ENCODE assay signal across 11 cellular contexts in genomic region chr9:37146372-37146771, GRCh38. TPM values are rescaled to one million over a fixed set of nuclear protein-coding genes. Genes with fewer than 3 reads are reported as not detected.
DNase-seq lines count a peak whose midpoint lies in the region; ATAC-seq, FAIRE-seq and TF ChIP-seq lines count a peak whose summit lies in the region.
"Had no signal": no experiment of that assay in that cellular context is flagged by ENCODE, and none has a peak within 500 bp of the region (broad histone marks: within the 10 kb centered on the region; RNA-seq: fewer than 3 reads in every experiment).

No MANE protein-coding gene starts in this region.

- BruUV-seq in K562 (replicated peaks; lab: Mats Ljungman, UMichigan) = no TSS peak

- no peak overlapping the region for H3K4me2 ChIP-seq in K562 (ENCODE audit: insufficient read depth, low read length)

- POLR2A ChIA-PET in K562 (lab: Yijun Ruan, JAX) = interaction anchor here (0.6 to 1.9 kb wide), 4 partner anchors 9 to 41 kb away, joined by 3 to 13 read pairs (median 6); partner anchors contain the start of gene ZCCHC7

- no peaks in the 10 kb centered on the region for H4K20me1 ChIP-seq in K562 (replicated peaks; ENCODE audit: control insufficient read depth, insufficient read depth, low read length)

- peaks cover 39% of the 10 kb centered on the region for H3K4me1 Mint-ChIP-seq in activated naive CD4-positive, alpha-beta T cell treated with anti-CD3 and anti-CD28 coated beads, Interleukin-2, amount 10 ng/mL, durations not matched to agents 7 days and 5 days

- no peak for FAIRE-seq in K562 (lab: Jason Lieb, UNC)

- TF ChIP-seq EP300 in K562 (IDR thresholded peaks at IDR 0.05; ENCODE audit: low read length) = no peak
- TF ChIP-seq EP300 in tibial nerve (IDR thresholded peaks at IDR 0.05) = no peak

- CTCF ChIA-PET in activated naive CD4-positive, alpha-beta T cell treated with anti-CD3 and anti-CD28 coated beads, Interleukin-2, amount 10 ng/mL, durations not matched to agents 7 days and 5 days (lab: Charles Lee) = no interaction called here
- CTCF ChIA-PET in K562 (lab: Yijun Ruan, JAX; ENCODE audit: low intra/inter-chr PET ratio) = no interaction called here

- peak overlapping the region; percentile 80 for H3K27ac Mint-ChIP-seq in activated naive CD4-positive, alpha-beta T cell treated with anti-CD3 and anti-CD28 coated beads, Interleukin-2, amount 10 ng/mL, durations not matched to agents 7 days and 5 days

- WGBS in K562 (ENCODE audit: insufficient coverage, low coverage, missing lambda C conversion rate) = 10% methylated on average over 2 of the region's 2 CpGs
- WGBS in urinary bladder = 45% methylated on average over 2 of the region's 2 CpGs
- 20 to 30% methylated on average over 2 of the region's 2 CpGs for WGBS in tibial nerve, 2 donors

- H3K9me3 Mint-ChIP-seq in activated naive CD4-positive, alpha-beta T cell treated with anti-CD3 and anti-CD28 coated beads, Interleukin-2, amount 10 ng/mL, durations not matched to agents 7 days and 5 days = no peaks in the 10 kb centered on the region

- peaks cover 82% of the 10 kb centered on the region for H3K79me2 ChIP-seq in K562 (ENCODE audit: control insufficient read depth, insufficient read depth, low read length)

- peak overlapping the region in 1 of 2 experiments; percentile 15; a peak in 1 of 4 replicates for H3K9ac ChIP-seq in K562 (ENCODE audit: insufficient read depth in 1 of 2, low read depth in 2 of 2, low read length in 2 of 2)

- no peaks in the 10 kb centered on the region for H3K27me3 Mint-ChIP-seq in activated naive CD4-positive, alpha-beta T cell treated with anti-CD3 and anti-CD28 coated beads, Interleukin-2, amount 10 ng/mL, durations not matched to agents 7 days and 5 days

- H3K27me3 ChIP-seq in K562 (ENCODE audit: control insufficient read depth in 2 of 2, insufficient read depth in 2 of 2, low read length in 2 of 2) (no peaks in the 10 kb centered on the region), tibial nerve (no peaks in the 10 kb centered on the region)
- H3K27me3 ChIP-seq: MG63 had no signal

- ATAC-seq in K562 = no peak

- H3K4me1 ChIP-seq in K562 (replicated peaks in 1 of 2; ENCODE audit: control insufficient read depth in 2 of 2, insufficient read depth in 2 of 2, low read length in 2 of 2) (peaks cover 0 to 2% of the 10 kb centered on the region in 2 experiments; a peak in 3 of 5 replicates), urinary bladder (ENCODE audit: insufficient read depth) (no peaks in the 10 kb centered on the region), tibial nerve (peaks cover 0 to 44% (median 4%) of the 10 kb centered on the region in 4 donors)

- DNase-seq in activated naive CD4-positive, alpha-beta T cell treated with anti-CD3 and anti-CD28 coated beads, Interleukin-2, amount 10 ng/mL, durations not matched to agents 7 days and 5 days = no peak
- DNase-seq in activated naive CD4-positive, alpha-beta T cell treated with Interleukin-2 at 50 U/mL for 16 hours = no peak
- DNase-seq in K562 (ENCODE audit: extremely low read depth in 1 of 4, low spot score in 3 of 4) (no peak), iPS-NIHi11 (ENCODE audit: low spot score) (no peak), tibial nerve (ENCODE audit: low spot score in 2 of 2) (no peak), COLO668 (lab: John Stamatoyannopoulos, UW; ENCODE audit: unreplicated experiment) (no peak)
- DNase-seq: effector CD4-positive, alpha-beta T cell; MG63 had no signal

- TF ChIP-seq POLR2A in K562 (conservative IDR thresholded peaks at IDR 0.05) = no peak
- no peak for TF ChIP-seq POLR2A in tibial nerve (IDR thresholded peaks at IDR 0.05)

- TF ChIP-seq CTCF in K562 (IDR thresholded peaks at IDR 0.05 in 2 of 3, conservative IDR thresholded peaks at IDR 0.05 in 1 of 3; ENCODE audit: insufficient read depth in 2 of 3, low read depth in 1 of 3, low read length in 3 of 3) (no peak), tibial nerve (IDR thresholded peaks at IDR 0.05) (no peak)

- H3K36me3 Mint-ChIP-seq in activated naive CD4-positive, alpha-beta T cell treated with anti-CD3 and anti-CD28 coated beads, Interleukin-2, amount 10 ng/mL, durations not matched to agents 7 days and 5 days = peaks cover 40% of the 10 kb centered on the region

- H3K9me3 ChIP-seq in KOPT-K1 (ENCODE audit: insufficient read depth, low read length, poor library complexity, severe bottlenecking) (no peaks in the 10 kb centered on the region), K562 (replicated peaks; ENCODE audit: control insufficient read depth, insufficient read depth, low read depth, low read length) (no peaks in the 10 kb centered on the region), tibial nerve (no peaks in the 10 kb centered on the region)
- H3K9me3 ChIP-seq: MG63 had no signal

- in situ Hi-C loops in K562 (cut with MboI) = no loop called here

- H3K27ac ChIP-seq in KOPT-K1 (ENCODE audit: low read depth, low read length, poor library complexity, severe bottlenecking) (peak overlapping the region; percentile 72), K562 (ENCODE audit: extremely low read depth, low read depth, low read length) (peak overlapping the region; percentile 56; the same call in 2 of the 3 replicates), urinary bladder (ENCODE audit: low read depth) (peak overlapping the region; percentile 38), tibial nerve (no peak overlapping the region)
- H3K27ac ChIP-seq: C4-2B had no signal

- intact Hi-C loops in K562 (cut with micrococcal nuclease) = loop anchor here (5.0 to 10.0 kb wide), 2 partner anchors 51 to 158 kb away; no protein-coding TSS in a partner anchor

- peak overlapping the region; percentile 62 for H3K4me3 Mint-ChIP-seq in activated naive CD4-positive, alpha-beta T cell treated with anti-CD3 and anti-CD28 coated beads, Interleukin-2, amount 10 ng/mL, durations not matched to agents 7 days and 5 days

- H3K36me3 ChIP-seq in KOPT-K1 (ENCODE audit: insufficient read depth, low read length) = peaks cover 10% of the 10 kb centered on the region
- peaks cover 59% of the 10 kb centered on the region for H3K36me3 ChIP-seq in K562 (ENCODE audit: control insufficient read depth, insufficient read depth, low read length)
- H3K36me3 ChIP-seq in urinary bladder (ENCODE audit: insufficient read depth) = no peaks in the 10 kb centered on the region
- H3K36me3 ChIP-seq in tibial nerve = no peaks in the 10 kb centered on the region

- peak overlapping the region; percentile 27; the same call in 1 of the 2 replicates for H2AFZ ChIP-seq in K562 (ENCODE audit: low read depth, low read length)

- no peaks in the 10 kb centered on the region for H3K9me1 ChIP-seq in K562 (ENCODE audit: control insufficient read depth, insufficient read depth, low read length)

- no peak for TF ChIP-seq RAD21 in K562 (CRISPR knock-in tag; conservative IDR thresholded peaks at IDR 0.05 in 1 of 2, IDR thresholded peaks at IDR 0.05 in 1 of 2)

- H3K4me3 ChIP-seq in K562 = no peak overlapping the region
- H3K4me3 ChIP-seq in urinary bladder (ENCODE audit: low read depth, low read length) = no peak overlapping the region
- H3K4me3 ChIP-seq in tibial nerve = no peak overlapping the region
- H3K4me3 ChIP-seq: MG63 had no signal

TF ChIP-seq in K562, 482 proteins besides CTCF, POLR2A, EP300 and RAD21 (continues in another document):
- no peak for TF ChIP-seq TCFL5 (CRISPR knock-in tag; conservative IDR thresholded peaks at IDR 0.05)
- no peak for TF ChIP-seq EWSR1 (IDR thresholded peaks at IDR 0.05; ENCODE audit: borderline replicate concordance, low read depth, partially characterized antibody)
- TF ChIP-seq OTX1 (CRISPR knock-in tag; IDR thresholded peaks at IDR 0.05) = no peak
- no peak for TF ChIP-seq ATF1 (CRISPR knock-in tag; IDR thresholded peaks at IDR 0.05)
- no peak for TF ChIP-seq ATF1 (tag; IDR thresholded peaks at IDR 0.05)
- peak in 1 of 2 experiments; percentile 33; a peak in 1 of 4 replicates for TF ChIP-seq ETV6 (IDR thresholded peaks at IDR 0.05; ENCODE audit: borderline replicate concordance in 1 of 2, low read depth in 2 of 2, low read length in 1 of 2)
- TF ChIP-seq ETV6 (CRISPR knock-in tag; IDR thresholded peaks at IDR 0.05; ENCODE audit: borderline replicate concordance) = no peak
- TF ChIP-seq C11orf30 (IDR thresholded peaks at IDR 0.05; ENCODE audit: low read depth) = no peak
- TF ChIP-seq ILF3 (IDR thresholded peaks at IDR 0.05; ENCODE audit: borderline replicate concordance) = no peak

RNA-seq across cellular contexts. Expression of gene ZCCHC7, which starts 26.0 kb away (rescaled TPM):
- total RNA-seq in K562 (2011; cell fraction: chromatin; rRNA removed; ENCODE audit: low replicate concordance) = 44.6 and 234 TPM in 2 replicates
- 17.3 and 22.4 TPM in 2 replicates for total RNA-seq in K562 (2011; cell fraction: nucleolus; rRNA removed)
- 50.5 and 58.9 TPM in 2 replicates for total RNA-seq in K562 (2011; cell fraction: nucleoplasm; rRNA removed)
- 38.4 and 41.9 TPM in 2 replicates for total RNA-seq in K562 (2014; rRNA removed)
- 62.7 and 71.3 TPM in 2 replicates for total RNA-seq in K562 (2014; rRNA removed; fragmentation: Illumina TruSeq; extraction: Trizol)
- 41.8 and 45.7 TPM in 2 replicates for total RNA-seq in K562 (2015; rRNA removed; fragmentation: Illumina TruSeq; extraction: Trizol)
- total RNA-seq in K562 (2021) = 48.0 and 48.8 TPM in 2 replicates
- 56.9 and 90.6 TPM in 2 replicates for polyA plus RNA-seq in K562 (2011; rRNA removed)
- polyA plus RNA-seq in K562 (2011; cell fraction: cytosol; rRNA removed) = 35.0 and 54.6 TPM in 2 replicates
- 41.3 and 55.1 TPM in 2 replicates for polyA plus RNA-seq in K562 (2011; cell fraction: nucleus; rRNA removed)
- 35.9 and 44.3 TPM in 2 replicates for polyA plus RNA-seq in K562 (2012)
- 52.6 and 68.9 TPM in 2 replicates for polyA plus RNA-seq in K562 (2014; fragmentation: Illumina TruSeq; extraction: Trizol)
- polyA plus RNA-seq in K562 (2014; fragmentation: Nextera tagmentation; extraction: Ambion mirVana) = 10 to 100 TPM; 46.7 to 63.9 TPM
- polyA plus RNA-seq in K562 (2014; rRNA removed) = 34.1 and 36.1 TPM in 2 replicates
- polyA minus RNA-seq in K562 (2011; rRNA and poly(A)+ RNA removed) = 78.5 and 120 TPM in 2 replicates
- 35.8 and 43.2 TPM in 2 replicates for polyA minus RNA-seq in K562 (2011; cell fraction: cytosol; rRNA and poly(A)+ RNA removed)
- polyA minus RNA-seq in K562 (2011; cell fraction: nucleus; rRNA and poly(A)+ RNA removed) = 40.1 and 81.5 TPM in 2 replicates
- total RNA-seq in urinary bladder = 40.7 TPM
- 10.9 TPM for polyA plus RNA-seq in urinary bladder
- 10 to 100 TPM; 11.8 to 24.7 (median 18.3) TPM for total RNA-seq in tibial nerve

Comparison
In these comparisons a context has a peak if more than half of its experiments do, and no peak if none do; other contexts are left out.
1. H3K27ac ChIP-seq: peak in KOPT-K1 (single experiment), K562 (single experiment) and urinary bladder (single experiment); none in tibial nerve (0 of 4).